10 cellular contexts compared by ENCODE assay signal in genomic region chr4:183588169-183588675, GRCh38.
DNase-seq lines count a peak whose midpoint lies in the region; ATAC-seq and TF ChIP-seq lines count a peak whose summit lies in the region.
"Had no signal": no experiment of that assay in that cellular context is flagged by ENCODE, and none has a peak within 500 bp of the region (broad histone marks: within the 10 kb centered on the region; RNA-seq: fewer than 3 reads in every experiment).

No MANE protein-coding gene starts in this region.

- intact Hi-C loops in left colon (cut with DNase I, micrococcal nuclease), result no loop called here

- no peaks in the 10 kb centered on the region for H3K4me1 Mint-ChIP-seq in osteocyte (ENCODE audit: unreplicated experiment)
- H3K4me1 Mint-ChIP-seq: CD8-positive, alpha-beta memory T cell had no signal

- no peaks in the 10 kb centered on the region for H3K9me3 Mint-ChIP-seq in osteocyte (ENCODE audit: unreplicated experiment)

- H3K9me3 ChIP-seq in parathyroid adenoma (ENCODE audit: control insufficient read depth, low read length), result no peaks in the 10 kb centered on the region

- DNase-seq in AG09309 (ENCODE audit: low read depth) (peak; percentile 59), NCI-H526 (lab: John Stamatoyannopoulos, UW) (peak; percentile 24 to 29), foreskin keratinocyte (no peak), osteocyte (ENCODE audit: extremely low spot score, unreplicated experiment) (no peak), left colon (no peak)
- DNase-seq: activated CD4-positive, alpha-beta T cell treated with anti-CD3 and anti-CD28 coated beads, Interleukin-2, amount 50 U/mL, for 48 hours; CD8-positive, alpha-beta memory T cell had no signal

- no peaks in the 10 kb centered on the region for H3K27me3 Mint-ChIP-seq in osteocyte (ENCODE audit: unreplicated experiment)

- no peak overlapping the region for H3K4me3 Mint-ChIP-seq in osteocyte (ENCODE audit: unreplicated experiment)
- H3K4me3 Mint-ChIP-seq: CD8-positive, alpha-beta memory T cell had no signal

- no peaks in the 10 kb centered on the region for H3K36me3 Mint-ChIP-seq in osteocyte (ENCODE audit: unreplicated experiment)
- H3K36me3 Mint-ChIP-seq: CD8-positive, alpha-beta memory T cell had no signal

- peak overlapping the region; percentile 21 for H3K4me2 ChIP-seq in parathyroid adenoma (ENCODE audit: low read length)

- H3K9ac ChIP-seq in parathyroid adenoma, result no peak overlapping the region

- H3K79me2 ChIP-seq in parathyroid adenoma, result no peaks in the 10 kb centered on the region

- no peak overlapping the region for H3K27ac Mint-ChIP-seq in osteocyte (ENCODE audit: unreplicated experiment)
- H3K27ac Mint-ChIP-seq: CD8-positive, alpha-beta memory T cell had no signal

- no peaks in the 10 kb centered on the region for H3K36me3 ChIP-seq in parathyroid adenoma (ENCODE audit: control insufficient read depth, insufficient read depth, low read length)

- H3K4me1 ChIP-seq in foreskin keratinocyte, result peaks cover 11% of the 10 kb centered on the region
- no peaks in the 10 kb centered on the region for H3K4me1 ChIP-seq in parathyroid adenoma

- ATAC-seq in foreskin keratinocyte (peak; percentile 34), GM19023 (IDR thresholded peaks at IDR 0.05; ENCODE audit: unreplicated experiment) (no peak), left colon (no peak), GM21723 (IDR thresholded peaks at IDR 0.05; ENCODE audit: unreplicated experiment) (no peak)

- TF ChIP-seq CTCF in AG09309 (IDR thresholded peaks at IDR 0.05; ENCODE audit: control insufficient read depth, insufficient read depth, low read depth, low read length, missing control alignments) (no peak), foreskin keratinocyte (conservative IDR thresholded peaks at IDR 0.05) (no peak), parathyroid adenoma (IDR thresholded peaks at IDR 0.05) (no peak), osteocyte (IDR thresholded peaks at IDR 0.05) (no peak)

- H3K27ac ChIP-seq in foreskin keratinocyte (no peak overlapping the region), parathyroid adenoma (no peak overlapping the region)

- H3K4me3 ChIP-seq in AG09309 (ENCODE audit: control insufficient read depth, low read depth, low read length) (no peak overlapping the region), parathyroid adenoma (ENCODE audit: low read depth, low read length) (no peak overlapping the region)

- H2AFZ ChIP-seq in parathyroid adenoma, result no peak overlapping the region

- H3K27me3 ChIP-seq in foreskin keratinocyte (no peaks in the 10 kb centered on the region), parathyroid adenoma (ENCODE audit: control insufficient read depth, insufficient read depth, low read length) (no peaks in the 10 kb centered on the region)

Comparison
In these comparisons a context has a peak if more than half of its experiments do, and no peak if none do; other contexts are left out.
1. DNase-seq: peak in AG09309 (single experiment) and NCI-H526 (2 of 2); none in foreskin keratinocyte (0 of 2), osteocyte (single experiment) and left colon (0 of 2).